ENCODE assay signal across 24 cellular contexts in genomic region chr17:57170866-57171265, GRCh38.
"Had no signal": no experiment of that assay in that cellular context is flagged by ENCODE, and none has a peak within 500 bp of the region (broad histone marks: within the 10 kb centered on the region; RNA-seq: fewer than 3 reads in every experiment).

No MANE protein-coding gene starts in this region.

- H3K4me3 ChIP-seq: neural progenitor cell, ovary, psoas muscle, right lobe of liver, sigmoid colon, stomach, thoracic aorta, thyroid gland, tibial nerve, upper lobe of left lung, vagina had no signal

- H3K36me3 ChIP-seq: neural progenitor cell, ovary, right lobe of liver, sigmoid colon, stomach, thoracic aorta, thyroid gland, tibial nerve, upper lobe of left lung, vagina had no signal

- H3K9me3 ChIP-seq: ovary, psoas muscle, right lobe of liver, sigmoid colon, stomach, thoracic aorta, thyroid gland, tibial nerve, upper lobe of left lung, vagina had no signal

- ATAC-seq: psoas muscle; right cardiac atrium; right lobe of liver; stimulated activated effector memory CD8-positive, alpha-beta T cell treated with anti-CD3 and anti-CD28 coated beads, Interleukin-12 subunit alpha, Interleukin-12 subunit beta, amount 100 ng/mL, for 72 hours; stimulated activated naive B cell treated with anti-CD40 and anti-IgM and Interleukin-4, amounts not matched to agents 10 μg/mL and 1 μg/mL and 100 μg/mL, for 72 hours had no signal

- H3K27ac ChIP-seq: neural progenitor cell, ovary, parathyroid adenoma, psoas muscle, right lobe of liver, sigmoid colon, stomach, thoracic aorta, thyroid gland, tibial nerve, upper lobe of left lung, vagina had no signal

- H3K4me1 ChIP-seq: neural progenitor cell, psoas muscle, right lobe of liver, sigmoid colon, stomach, tibial nerve, upper lobe of left lung, vagina had no signal

- DNase-seq: occipital lobe; ovary; posterior cingulate gyrus; psoas muscle; right cardiac atrium; right lobe of liver; sigmoid colon; small intestine; stimulated activated CD4-positive, alpha-beta T cell treated with anti-CD3 and anti-CD28 coated beads, Interleukin-15, amount 100 ng/mL, for 24 hours; stimulated activated CD4-positive, alpha-beta T cell treated with anti-CD3 and anti-CD28 coated beads, Interleukin-2, amount 100 ng/mL, for 24 hours; stimulated activated CD4-positive, alpha-beta T cell treated with anti-CD3 and anti-CD28 coated beads, Interleukin-2, amount 100 ng/mL, for 48 hours; stimulated activated CD4-positive, alpha-beta T cell treated with anti-CD3 and anti-CD28 coated beads, Interleukin-4, amount 100 ng/mL, for 24 hours; stimulated activated naive B cell treated with anti-CD40 and anti-IgM and Interleukin-4, amounts not matched to agents 10 μg/mL and 1 μg/mL and 100 μg/mL, for 72 hours; stimulated activated naive CD4-positive, alpha-beta T cell treated with Interleukin-2 at 50 U/mL for 16 hours; stomach; thyroid gland; trophoblast cell; upper lobe of left lung had no signal

- H3K27me3 ChIP-seq: neural progenitor cell, ovary, right lobe of liver, sigmoid colon, thyroid gland, tibial nerve, upper lobe of left lung, vagina had no signal
